10 cellular contexts compared by ENCODE assay signal in the genomic region with DNA sequence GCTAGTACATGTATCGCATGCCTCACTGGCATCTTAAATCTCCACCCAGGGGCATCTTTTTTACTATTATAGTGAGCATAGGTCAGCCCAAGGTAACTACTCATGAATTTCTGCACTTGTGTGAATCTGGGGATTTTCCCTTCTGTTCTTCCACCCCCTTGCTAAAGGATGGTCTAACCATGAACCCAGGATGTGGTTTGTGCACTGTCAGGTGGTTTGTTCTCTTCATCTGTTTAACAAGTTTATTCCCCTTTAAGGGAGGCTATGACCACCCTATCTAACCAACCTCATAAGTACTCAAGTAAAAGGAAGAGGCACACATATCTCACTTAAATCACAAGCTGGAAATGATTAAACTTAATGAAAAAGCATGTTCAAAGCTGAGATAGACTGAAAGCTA.
DNase-seq lines count a peak whose midpoint lies in the region; ATAC-seq and TF ChIP-seq lines count a peak whose summit lies in the region.
"Had no signal": no experiment of that assay in that cellular context is flagged by ENCODE, and none has a peak within 500 bp of the region (broad histone marks: within the 10 kb centered on the region; RNA-seq: fewer than 3 reads in every experiment).

No MANE protein-coding gene starts in this region.

- H3K27me3 Mint-ChIP-seq in T-helper 17 cell: no peaks in the 10 kb centered on the region

- H3K27ac ChIP-seq in ascending aorta (no peak overlapping the region), thyroid gland (no peak overlapping the region)

- peak overlapping the region; percentile 52 for H3K4me3 Mint-ChIP-seq in T-helper 17 cell
- H3K4me3 Mint-ChIP-seq: HFFc6 had no signal

- intact Hi-C loops in ascending aorta (cut with DNase I): no loop called here
- intact Hi-C loops in thyroid gland (cut with DNase I): no loop called here

- peak; percentile 89 for ATAC-seq in GM18499 (IDR thresholded peaks at IDR 0.05; ENCODE audit: insufficient read depth, unreplicated experiment)
- ATAC-seq in GM19328 (IDR thresholded peaks at IDR 0.05; ENCODE audit: unreplicated experiment): peak; percentile 83
- ATAC-seq in HG02885 (IDR thresholded peaks at IDR 0.05; ENCODE audit: poor library complexity, unreplicated experiment): peak; percentile 83
- ATAC-seq in T-helper 17 cell: peak; percentile 90
- ATAC-seq in HG03045 (IDR thresholded peaks at IDR 0.05; ENCODE audit: unreplicated experiment): no peak

- H3K4me1 ChIP-seq in ascending aorta (no peaks in the 10 kb centered on the region), thyroid gland (no peaks in the 10 kb centered on the region)

- peaks cover 15% of the 10 kb centered on the region for H3K4me1 Mint-ChIP-seq in T-helper 17 cell

- no peak for DNase-seq in T-helper 17 cell
- no peak for DNase-seq in ascending aorta (ENCODE audit: low spot score in 2 of 2)
- DNase-seq in thyroid gland: no peak
- DNase-seq in iPS-NIHi7 (ENCODE audit: extremely low spot score): no peak
- DNase-seq: HFFc6, islet precursor cell had no signal

- H3K36me3 ChIP-seq in ascending aorta (no peaks in the 10 kb centered on the region), thyroid gland (no peaks in the 10 kb centered on the region)

- TF ChIP-seq CTCF in ascending aorta (IDR thresholded peaks at IDR 0.05) (no peak), thyroid gland (IDR thresholded peaks at IDR 0.05) (no peak)

- no peaks in the 10 kb centered on the region for H3K9me3 ChIP-seq in T-helper 17 cell (ENCODE audit: control insufficient read depth, low read length, poor library complexity, severe bottlenecking)
- no peaks in the 10 kb centered on the region for H3K9me3 ChIP-seq in ascending aorta
- no peaks in the 10 kb centered on the region for H3K9me3 ChIP-seq in thyroid gland

- no peaks in the 10 kb centered on the region for H3K27me3 ChIP-seq in ascending aorta
- H3K27me3 ChIP-seq in thyroid gland: no peaks in the 10 kb centered on the region

- peak overlapping the region; percentile 67 for H3K27ac Mint-ChIP-seq in T-helper 17 cell
- H3K27ac Mint-ChIP-seq: HFFc6 had no signal

- 92 to 100% methylated on average over 1 of the region's 1 CpG for WGBS in thyroid gland, 2 donors

- TF ChIP-seq POLR2A in thyroid gland (IDR thresholded peaks at IDR 0.05): no peak

- no peaks in the 10 kb centered on the region for H3K36me3 Mint-ChIP-seq in T-helper 17 cell (ENCODE audit: low read depth)

- H3K4me3 ChIP-seq in ascending aorta: no peak overlapping the region
- H3K4me3 ChIP-seq in thyroid gland (replicated peaks in 1 of 3): no peak overlapping the region
